In the genomic region with DNA sequence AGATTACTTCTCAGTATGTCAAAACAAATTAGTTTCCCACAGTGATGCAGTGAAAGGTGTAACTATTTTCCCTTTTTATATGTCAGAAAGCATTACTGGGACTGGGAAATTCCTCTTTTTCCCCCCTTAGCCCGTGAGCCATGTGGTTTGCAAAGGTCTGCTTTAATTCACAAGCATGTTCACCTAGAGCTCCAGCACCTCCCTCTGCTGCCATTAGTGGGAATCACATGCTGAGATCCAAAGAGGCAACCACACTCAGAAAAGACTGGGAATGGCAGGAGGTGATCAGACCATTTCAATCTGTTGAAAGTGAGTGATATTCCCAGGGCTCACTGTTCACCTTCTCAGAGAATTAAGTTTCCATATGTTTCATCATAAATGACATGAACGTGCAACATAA, we compare ENCODE assay signal across 10 cellular contexts.
DNase-seq lines count a peak whose midpoint lies in the region; ATAC-seq, FAIRE-seq and TF ChIP-seq lines count a peak whose summit lies in the region.
"Had no signal": no experiment of that assay in that cellular context is flagged by ENCODE, and none has a peak within 500 bp of the region (broad histone marks: within the 10 kb centered on the region; RNA-seq: fewer than 3 reads in every experiment).

No MANE protein-coding gene starts in this region.

- H4K20me1 ChIP-seq in astrocyte (ENCODE audit: insufficient read depth, low read length): no peaks in the 10 kb centered on the region

- no peak overlapping the region for H3K27ac ChIP-seq in astrocyte (ENCODE audit: low read depth, low read length)
- H3K27ac ChIP-seq: left lung had no signal

- H3K27me3 ChIP-seq in astrocyte (ENCODE audit: insufficient read depth, low read length): no peaks in the 10 kb centered on the region
- H3K27me3 ChIP-seq: left lung had no signal

- no peaks in the 10 kb centered on the region for H3K9me3 ChIP-seq in astrocyte (ENCODE audit: insufficient read depth, low read depth, low read length)
- H3K9me3 ChIP-seq: left lung had no signal

- H3K36me3 Mint-ChIP-seq in astrocyte (ENCODE audit: low read depth, unreplicated experiment) (no peaks in the 10 kb centered on the region), mesothelial cell of epicardium (peaks cover 3% of the 10 kb centered on the region)
- no peaks in the 10 kb centered on the region for H3K36me3 Mint-ChIP-seq in activated CD4-positive, alpha-beta T cell treated with anti-CD3 and anti-CD28 coated beads, Interleukin-2, amount 10 ng/mL, durations not matched to agents 24 days and 14 days (ENCODE audit: low read depth)
- H3K36me3 Mint-ChIP-seq in activated CD8-positive, alpha-beta memory T cell treated with anti-CD3 and anti-CD28 coated beads, Interleukin-2, amount 10 ng/mL, durations not matched to agents 7 days and 5 days: no peaks in the 10 kb centered on the region

- no peak overlapping the region for H3K27ac Mint-ChIP-seq in astrocyte (ENCODE audit: unreplicated experiment)
- H3K27ac Mint-ChIP-seq in mesothelial cell of epicardium: no peak overlapping the region
- no peak overlapping the region for H3K27ac Mint-ChIP-seq in activated CD4-positive, alpha-beta T cell treated with anti-CD3 and anti-CD28 coated beads, Interleukin-2, amount 10 ng/mL, durations not matched to agents 24 days and 14 days
- no peak overlapping the region for H3K27ac Mint-ChIP-seq in activated CD8-positive, alpha-beta memory T cell treated with anti-CD3 and anti-CD28 coated beads, Interleukin-2, amount 10 ng/mL, durations not matched to agents 7 days and 5 days

- CTCF ChIA-PET in activated CD8-positive, alpha-beta memory T cell treated with anti-CD3 and anti-CD28 coated beads, Interleukin-2, amount 10 ng/mL, durations not matched to agents 7 days and 5 days (lab: Charles Lee): no interaction called here

- intact Hi-C loops in activated CD4-positive, alpha-beta T cell treated with anti-CD3 and anti-CD28 coated beads, Interleukin-2, amount 10 ng/mL, durations not matched to agents 24 days and 14 days (cut with micrococcal nuclease): no loop called here

- H3K4me3 Mint-ChIP-seq in astrocyte (ENCODE audit: unreplicated experiment) (no peak overlapping the region), mesothelial cell of epicardium (no peak overlapping the region)
- H3K4me3 Mint-ChIP-seq in activated CD4-positive, alpha-beta T cell treated with anti-CD3 and anti-CD28 coated beads, Interleukin-2, amount 10 ng/mL, durations not matched to agents 24 days and 14 days: no peak overlapping the region
- no peak overlapping the region for H3K4me3 Mint-ChIP-seq in activated CD8-positive, alpha-beta memory T cell treated with anti-CD3 and anti-CD28 coated beads, Interleukin-2, amount 10 ng/mL, durations not matched to agents 7 days and 5 days

- H3K4me3 ChIP-seq in LNCaP clone FGC (ENCODE audit: low read depth, low read length) (no peak overlapping the region), astrocyte (ENCODE audit: insufficient read depth, low read depth, low read length) (no peak overlapping the region)
- H3K4me3 ChIP-seq: left lung had no signal

- H3K36me3 ChIP-seq in astrocyte (ENCODE audit: insufficient read depth, low read length): no peaks in the 10 kb centered on the region
- H3K36me3 ChIP-seq: left lung had no signal

- no peak overlapping the region for H3K4me2 ChIP-seq in astrocyte (ENCODE audit: low read length)

- H3K9me3 Mint-ChIP-seq in astrocyte (ENCODE audit: unreplicated experiment): no peaks in the 10 kb centered on the region
- peaks cover 5% of the 10 kb centered on the region for H3K9me3 Mint-ChIP-seq in mesothelial cell of epicardium
- no peaks in the 10 kb centered on the region for H3K9me3 Mint-ChIP-seq in activated CD4-positive, alpha-beta T cell treated with anti-CD3 and anti-CD28 coated beads, Interleukin-2, amount 10 ng/mL, durations not matched to agents 24 days and 14 days
- H3K9me3 Mint-ChIP-seq in activated CD8-positive, alpha-beta memory T cell treated with anti-CD3 and anti-CD28 coated beads, Interleukin-2, amount 10 ng/mL, durations not matched to agents 7 days and 5 days (ENCODE audit: low read depth): no peaks in the 10 kb centered on the region

- H2AFZ ChIP-seq in astrocyte (ENCODE audit: low read depth, low read length): no peak overlapping the region

- H3K4me1 Mint-ChIP-seq in astrocyte (ENCODE audit: low read depth, unreplicated experiment) (peaks cover 12% of the 10 kb centered on the region), mesothelial cell of epicardium (peaks cover 14% of the 10 kb centered on the region)
- H3K4me1 Mint-ChIP-seq in activated CD4-positive, alpha-beta T cell treated with anti-CD3 and anti-CD28 coated beads, Interleukin-2, amount 10 ng/mL, durations not matched to agents 24 days and 14 days: no peaks in the 10 kb centered on the region
- no peaks in the 10 kb centered on the region for H3K4me1 Mint-ChIP-seq in activated CD8-positive, alpha-beta memory T cell treated with anti-CD3 and anti-CD28 coated beads, Interleukin-2, amount 10 ng/mL, durations not matched to agents 7 days and 5 days

- FAIRE-seq in astrocyte (lab: Jason Lieb, UNC): peak; percentile 52

- peaks cover 2% of the 10 kb centered on the region for H3K79me2 ChIP-seq in astrocyte (ENCODE audit: insufficient read depth, low read length)

- H3K27me3 Mint-ChIP-seq in astrocyte (ENCODE audit: low read depth, unreplicated experiment) (no peaks in the 10 kb centered on the region), mesothelial cell of epicardium (ENCODE audit: low read depth) (no peaks in the 10 kb centered on the region)
- H3K27me3 Mint-ChIP-seq in activated CD4-positive, alpha-beta T cell treated with anti-CD3 and anti-CD28 coated beads, Interleukin-2, amount 10 ng/mL, durations not matched to agents 24 days and 14 days: no peaks in the 10 kb centered on the region
- no peaks in the 10 kb centered on the region for H3K27me3 Mint-ChIP-seq in activated CD8-positive, alpha-beta memory T cell treated with anti-CD3 and anti-CD28 coated beads, Interleukin-2, amount 10 ng/mL, durations not matched to agents 7 days and 5 days

- no peak for ATAC-seq in HG03039 (IDR thresholded peaks at IDR 0.05; ENCODE audit: unreplicated experiment)
- no peak for ATAC-seq in activated CD8-positive, alpha-beta memory T cell treated with anti-CD3 and anti-CD28 coated beads, Interleukin-2, amount 10 ng/mL, durations not matched to agents 7 days and 5 days
- ATAC-seq in HG03442 (IDR thresholded peaks at IDR 0.05; ENCODE audit: unreplicated experiment): no peak
- ATAC-seq: left lung had no signal

- peak; percentile 41 for DNase-seq in EH (ENCODE audit: low read depth)
- no peak for DNase-seq in LNCaP clone FGC (ENCODE audit: low read depth)
- DNase-seq in astrocyte (ENCODE audit: low read depth): no peak
- DNase-seq in mesothelial cell of epicardium (ENCODE audit: low spot score in 2 of 2, unreplicated experiment in 2 of 2): no peak
- DNase-seq in activated CD4-positive, alpha-beta T cell treated with anti-CD3 and anti-CD28 coated beads, Interleukin-2, amount 10 ng/mL, durations not matched to agents 24 days and 14 days: no peak
- DNase-seq in activated CD8-positive, alpha-beta memory T cell treated with anti-CD3 and anti-CD28 coated beads, Interleukin-2, amount 10 ng/mL, durations not matched to agents 7 days and 5 days: no peak
- DNase-seq: activated naive CD4-positive, alpha-beta T cell treated with Interleukin-2 at 50 U/mL for 16 hours; left lung had no signal

- no peaks in the 10 kb centered on the region for H3K4me1 ChIP-seq in astrocyte (ENCODE audit: insufficient read depth, low read length)
- H3K4me1 ChIP-seq: left lung had no signal

- peak; percentile 69 for TF ChIP-seq CTCF in LNCaP clone FGC (IDR thresholded peaks at IDR 0.05; ENCODE audit: control insufficient read depth, extremely low read depth, insufficient read depth)
- TF ChIP-seq CTCF in astrocyte (IDR thresholded peaks at IDR 0.05; ENCODE audit: insufficient read depth, low read depth, low read length): peak; percentile 54
- TF ChIP-seq CTCF in mesothelial cell of epicardium (IDR thresholded peaks at IDR 0.05; ENCODE audit: unreplicated experiment): peak; percentile 28

- H3K9ac ChIP-seq in astrocyte (ENCODE audit: low read length): no peak overlapping the region
